ENCODE assay signal across 11 cellular contexts in the genomic region with DNA sequence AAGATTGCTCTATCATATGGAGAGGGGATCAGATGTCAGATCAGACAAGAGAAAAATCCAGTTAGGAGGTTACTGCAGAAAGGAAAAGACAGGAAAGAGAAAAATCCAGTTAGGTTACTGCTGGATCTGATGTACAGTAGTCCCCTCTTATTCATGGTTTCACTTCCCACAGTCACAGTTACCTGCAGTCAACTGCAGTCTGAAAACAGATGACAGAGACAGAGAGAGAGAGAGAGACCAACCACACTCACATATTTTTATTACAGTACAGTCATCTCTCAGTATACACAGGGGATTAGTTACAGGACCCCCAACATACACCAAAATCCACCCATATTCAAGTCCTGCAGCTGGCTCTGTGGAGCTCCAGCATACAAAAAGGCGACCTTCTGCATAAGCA. TPM values are rescaled to one million over a fixed set of nuclear protein-coding genes. Genes with fewer than 3 reads are reported as not detected.
DNase-seq lines count a peak whose midpoint lies in the region; ATAC-seq lines count a peak whose summit lies in the region.
"Had no signal": no experiment of that assay in that cellular context is flagged by ENCODE, and none has a peak within 500 bp of the region (broad histone marks: within the 10 kb centered on the region; RNA-seq: fewer than 3 reads in every experiment).

No MANE protein-coding gene starts in this region.

- H3K27ac Mint-ChIP-seq in activated CD4-positive, alpha-beta T cell treated with anti-CD3 and anti-CD28 coated beads for 36 hours = no peak overlapping the region

- intact Hi-C loops in left colon (cut with DNase I, micrococcal nuclease) = no loop called here
- intact Hi-C loops in activated CD4-positive, alpha-beta T cell treated with anti-CD3 and anti-CD28 coated beads for 36 hours (cut with DNase I, micrococcal nuclease) = no loop called here

- peak; percentile 74 for ATAC-seq in GM18907 (IDR thresholded peaks at IDR 0.05; ENCODE audit: unreplicated experiment)
- peak; percentile 57 for ATAC-seq in GM21737 (IDR thresholded peaks at IDR 0.05; ENCODE audit: unreplicated experiment)
- peak; percentile 53 for ATAC-seq in HG03457 (IDR thresholded peaks at IDR 0.05; ENCODE audit: unreplicated experiment)
- peak; percentile 25 for ATAC-seq in left colon
- no peak for ATAC-seq in activated CD4-positive, alpha-beta T cell treated with anti-CD3 and anti-CD28 coated beads for 36 hours

- H3K27me3 Mint-ChIP-seq in activated CD4-positive, alpha-beta T cell treated with anti-CD3 and anti-CD28 coated beads for 36 hours = no peaks in the 10 kb centered on the region

- CTCF ChIA-PET in activated CD4-positive, alpha-beta T cell treated with anti-CD3 and anti-CD28 coated beads for 36 hours (lab: Charles Lee) = interaction anchor here (1.6 kb wide), 1 partner anchor 225 kb away, joined by 3 read pairs; no protein-coding TSS in a partner anchor

- H3K4me1 Mint-ChIP-seq in activated CD4-positive, alpha-beta T cell treated with anti-CD3 and anti-CD28 coated beads for 36 hours = peaks cover 3% of the 10 kb centered on the region

- POLR2A ChIA-PET in activated CD4-positive, alpha-beta T cell treated with anti-CD3 and anti-CD28 coated beads for 36 hours (lab: Charles Lee) = no interaction called here

- H3K4me3 Mint-ChIP-seq in activated CD4-positive, alpha-beta T cell treated with anti-CD3 and anti-CD28 coated beads for 36 hours = no peak overlapping the region

- no peaks in the 10 kb centered on the region for H3K9me3 Mint-ChIP-seq in activated CD4-positive, alpha-beta T cell treated with anti-CD3 and anti-CD28 coated beads for 36 hours (ENCODE audit: low read depth)

- H3K36me3 Mint-ChIP-seq in activated CD4-positive, alpha-beta T cell treated with anti-CD3 and anti-CD28 coated beads for 36 hours (ENCODE audit: low read depth) = peaks cover 47% of the 10 kb centered on the region

- DNase-seq in left colon (no peak), SW 1271 (lab: John Stamatoyannopoulos, UW) (no peak), LoVo (ENCODE audit: low spot score) (no peak)
- DNase-seq in activated CD8-positive, alpha-beta memory T cell treated with anti-CD3 and anti-CD28 coated beads for 24 hours = no peak
- DNase-seq in activated CD4-positive, alpha-beta T cell treated with anti-CD3 and anti-CD28 coated beads for 36 hours = no peak
- DNase-seq: NCI-H226, T-helper 9 cell had no signal

RNA-seq across cellular contexts. Expression of gene NUP133, which starts 29.3 kb away (rescaled TPM):
- 10 to 100 TPM; 18.5 to 23.0 TPM for total RNA-seq in left colon
- 10 to 100 TPM; 53.5 to 57.5 TPM for total RNA-seq in activated CD4-positive, alpha-beta T cell treated with anti-CD3 and anti-CD28 coated beads for 36 hours

RNA-seq across cellular contexts. Expression of gene ACTA1, which starts 45.0 kb away (rescaled TPM):
- not detected for total RNA-seq in left colon
- not detected for total RNA-seq in activated CD4-positive, alpha-beta T cell treated with anti-CD3 and anti-CD28 coated beads for 36 hours
- total RNA-seq: osteocyte had no signal
